8 cellular contexts compared by ENCODE assay signal in the genomic region with DNA sequence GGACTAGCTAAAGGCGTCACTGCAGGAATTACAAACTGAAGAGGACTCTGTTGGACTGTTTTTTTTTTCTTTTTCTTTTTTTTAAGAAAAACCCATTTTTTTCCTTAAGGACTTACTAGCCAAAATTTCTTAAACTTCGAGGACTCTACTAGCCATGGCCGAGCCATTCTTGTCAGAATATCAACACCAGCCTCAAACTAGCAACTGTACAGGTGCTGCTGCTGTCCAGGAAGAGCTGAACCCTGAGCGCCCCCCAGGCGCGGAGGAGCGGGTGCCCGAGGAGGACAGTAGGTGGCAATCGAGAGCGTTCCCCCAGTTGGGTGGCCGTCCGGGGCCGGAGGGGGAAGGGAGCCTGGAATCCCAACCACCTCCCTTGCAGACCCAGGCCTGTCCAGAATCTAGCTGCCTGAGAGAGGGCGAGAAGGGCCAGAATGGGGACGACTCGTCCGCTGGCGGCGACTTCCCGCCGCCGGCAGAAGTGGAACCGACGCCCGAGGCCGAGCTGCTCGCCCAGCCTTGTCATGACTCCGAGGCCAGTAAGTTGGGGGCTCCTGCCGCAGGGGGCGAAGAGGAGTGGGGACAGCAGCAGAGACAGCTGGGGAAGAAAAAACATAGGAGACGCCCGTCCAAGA. TPM values are rescaled to one million over a fixed set of nuclear protein-coding genes. Genes with fewer than 3 reads are reported as not detected.
DNase-seq lines count a peak whose midpoint lies in the region; ATAC-seq, FAIRE-seq and TF ChIP-seq lines count a peak whose summit lies in the region.

No MANE protein-coding gene starts in this region.

- peak overlapping the region; percentile 100 for H3K27ac Mint-ChIP-seq in activated naive CD8-positive, alpha-beta T cell treated with anti-CD3 and anti-CD28 coated beads for 36 hours

- H3K4me3 ChIP-seq in AG09309 (ENCODE audit: control insufficient read depth, low read depth, low read length) (peak overlapping the region; percentile 87), NB4 (ENCODE audit: low read depth, low read length) (peak overlapping the region; percentile 86), upper lobe of left lung (peak overlapping the region; percentile 52 to 79 (median 60))

- H3K4me1 ChIP-seq in upper lobe of left lung = peaks cover 40 to 59% (median 42%) of the 10 kb centered on the region in 4 donors

- no peak for TF ChIP-seq POLR2A in NB4 (IDR thresholded peaks at IDR 0.05; ENCODE audit: extremely low read depth, insufficient read length)
- peak in 1 of 4 donors; percentile 47 for TF ChIP-seq POLR2A in upper lobe of left lung (IDR thresholded peaks at IDR 0.05)

- H3K27ac ChIP-seq in upper lobe of left lung = peak overlapping the region; percentile 94 to 99 (median 98)

- peaks cover 37% of the 10 kb centered on the region for H3K4me1 Mint-ChIP-seq in activated naive CD8-positive, alpha-beta T cell treated with anti-CD3 and anti-CD28 coated beads for 36 hours

- H3K27me3 ChIP-seq in upper lobe of left lung = no peaks in the 10 kb centered on the region

- no peaks in the 10 kb centered on the region for H3K36me3 ChIP-seq in upper lobe of left lung

- TF ChIP-seq EP300 in upper lobe of left lung (IDR thresholded peaks at IDR 0.05) = no peak

- peaks cover 33% of the 10 kb centered on the region for H3K36me3 Mint-ChIP-seq in activated naive CD8-positive, alpha-beta T cell treated with anti-CD3 and anti-CD28 coated beads for 36 hours

- WGBS in upper lobe of left lung, 2 donors = 0% methylated on average over 23 to 30 of the region's 32 CpGs

- peaks cover 5% of the 10 kb centered on the region for H3K27me3 Mint-ChIP-seq in activated naive CD8-positive, alpha-beta T cell treated with anti-CD3 and anti-CD28 coated beads for 36 hours

- ATAC-seq in upper lobe of left lung (ENCODE audit: low FRiP score in 2 of 2) = peak; percentile 72 to 74

- DNase-seq in AG09309 (ENCODE audit: low read depth) (no peak), GM19239 (ENCODE audit: insufficient read length, low spot score) (no peak), NB4 (ENCODE audit: low read depth) (peak; percentile 92), SKM-1 (lab: John Stamatoyannopoulos, UW; ENCODE audit: unreplicated experiment) (peak; percentile 37), globus pallidus (ENCODE audit: low spot score) (peak; percentile 88), nucleus accumbens (lab: John Stamatoyannopoulos, UW) (peak in 53 of 56 donors; percentile 46 to 86 (median 72)), upper lobe of left lung (peak; percentile 90 to 93)
- peak; percentile 83 for DNase-seq in activated naive CD8-positive, alpha-beta T cell treated with anti-CD3 and anti-CD28 coated beads for 36 hours

- H3K9me3 Mint-ChIP-seq in activated naive CD8-positive, alpha-beta T cell treated with anti-CD3 and anti-CD28 coated beads for 36 hours = no peaks in the 10 kb centered on the region

- peak; percentile 90 for FAIRE-seq in GM19239 (lab: Jason Lieb, UNC)

- TF ChIP-seq CTCF in AG09309 (IDR thresholded peaks at IDR 0.05; ENCODE audit: control insufficient read depth, insufficient read depth, low read depth, low read length, missing control alignments) (peak; percentile 96), NB4 (IDR thresholded peaks at IDR 0.05; ENCODE audit: low read depth, low read length) (peak; percentile 82), upper lobe of left lung (IDR thresholded peaks at IDR 0.05) (peak; percentile 75 to 90 (median 80))

- H3K9me3 ChIP-seq in upper lobe of left lung = no peaks in the 10 kb centered on the region

- peak overlapping the region; percentile 95 for H3K4me3 Mint-ChIP-seq in activated naive CD8-positive, alpha-beta T cell treated with anti-CD3 and anti-CD28 coated beads for 36 hours

RNA-seq across cellular contexts. Expression of a gene that starts 0.9 kb away (rescaled TPM):
- total RNA-seq in activated naive CD8-positive, alpha-beta T cell treated with anti-CD3 and anti-CD28 coated beads for 36 hours = 10 to 100 TPM; 36.0 to 36.5 TPM
- 10 to 100 TPM; 19.9 to 43.8 (median 32.3) TPM for total RNA-seq in upper lobe of left lung

RNA-seq across cellular contexts. Expression of a gene that starts 12.5 kb away (rescaled TPM):
- 1 to 10 TPM; 4.8 to 5.6 TPM for total RNA-seq in activated naive CD8-positive, alpha-beta T cell treated with anti-CD3 and anti-CD28 coated beads for 36 hours
- 10 to 100 TPM in 2 of 6 donors, 1 to 10 TPM in 4; 4.1 to 14.7 (median 9.3) TPM for total RNA-seq in upper lobe of left lung

RNA-seq across cellular contexts. Expression of a gene that starts 13.7 kb away (rescaled TPM):
- total RNA-seq in activated naive CD8-positive, alpha-beta T cell treated with anti-CD3 and anti-CD28 coated beads for 36 hours = 1 to 10 TPM; 8.6 to 8.9 TPM
- 10 to 100 TPM in 5 of 6 donors, 1 to 10 TPM in 1; 9.7 to 68.1 (median 23.4) TPM for total RNA-seq in upper lobe of left lung

RNA-seq across cellular contexts. Expression of a gene that starts 16.8 kb away (rescaled TPM):
- total RNA-seq in activated naive CD8-positive, alpha-beta T cell treated with anti-CD3 and anti-CD28 coated beads for 36 hours = 1 to 10 TPM; 2.7 to 3.8 TPM
- total RNA-seq in upper lobe of left lung = 10 to 100 TPM; 24.2 to 65.6 (median 50.6) TPM

Comparison
In these comparisons a context has a peak if more than half of its experiments do, and no peak if none do; other contexts are left out.
1. DNase-seq: peak in NB4 (single experiment), SKM-1 (single experiment), activated naive CD8-positive, alpha-beta T cell treated with anti-CD3 and anti-CD28 coated beads for 36 hours (single experiment), globus pallidus (single experiment), nucleus accumbens (53 of 56) and upper lobe of left lung (2 of 2); none in AG09309 (single experiment) and GM19239 (single experiment).
2. Peak in every context shown above with its lines, with median percentiles within 50 percentile points of each other: H3K4me3 ChIP-seq and CTCF ChIP-seq.